ENCODE assay signal across 8 cellular contexts in the genomic region with DNA sequence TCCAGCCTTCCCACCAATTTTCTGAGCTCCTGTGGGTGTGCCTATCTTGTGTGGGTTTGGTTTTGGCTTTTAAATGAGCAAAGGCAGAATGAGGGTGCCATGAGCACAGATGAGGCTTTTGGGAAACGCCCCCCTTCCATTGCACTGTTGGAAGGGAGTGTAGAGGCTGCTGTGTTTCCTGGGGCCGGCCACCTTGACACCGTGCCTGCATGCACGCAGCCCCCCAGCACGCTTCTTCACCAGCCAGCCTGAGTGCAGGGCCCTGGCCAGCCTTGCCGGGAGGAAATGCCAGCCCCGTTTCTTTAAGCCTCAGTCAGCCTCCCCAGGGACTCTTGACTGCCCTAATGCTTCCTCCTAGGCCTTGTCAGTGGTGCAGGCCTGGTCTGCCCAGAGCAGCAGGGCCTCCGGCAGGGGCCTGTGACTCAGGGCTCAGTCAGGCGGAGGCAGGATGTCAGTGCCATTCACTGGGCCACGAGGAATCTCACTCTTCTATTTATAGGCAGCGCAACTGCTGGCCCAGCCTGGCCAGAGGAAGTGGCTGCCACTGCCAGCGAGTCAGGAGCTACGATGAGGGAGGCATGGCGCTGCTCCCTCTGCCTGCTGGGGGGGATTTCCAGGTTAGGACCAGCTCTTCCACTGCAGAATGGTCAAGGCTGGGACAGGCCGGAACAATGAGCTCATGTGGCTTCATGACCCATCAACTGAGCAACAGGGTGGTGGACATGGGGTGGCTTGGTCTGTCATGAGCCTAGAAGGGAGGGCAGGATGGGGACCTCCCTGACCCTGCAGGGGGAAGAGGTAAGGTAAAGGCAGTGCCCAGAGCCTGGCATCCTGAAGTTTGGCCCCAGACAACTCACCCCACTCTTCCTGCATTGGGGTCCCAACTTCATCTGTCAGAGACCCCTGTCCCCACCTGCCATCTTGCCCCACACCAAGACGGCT.
DNase-seq lines count a peak whose midpoint lies in the region; ATAC-seq, FAIRE-seq and TF ChIP-seq lines count a peak whose summit lies in the region.

No MANE protein-coding gene starts in this region.

- CTCF ChIA-PET in mammary epithelial cell (lab: Charles Lee; ENCODE audit: low non-redundant PET): no interaction called here

- no TSS peak for BruUV-seq in mammary epithelial cell (replicated peaks; lab: Mats Ljungman, UMichigan)

- peak; percentile 67 for ATAC-seq in GM21825 (IDR thresholded peaks at IDR 0.05; ENCODE audit: unreplicated experiment)

- H3K9ac ChIP-seq in mammary epithelial cell (ENCODE audit: insufficient read depth, low read length) (no peak overlapping the region), keratinocyte (ENCODE audit: control insufficient read depth, extremely low read depth, insufficient read depth, low read length) (peak overlapping the region; percentile 68)

- no peaks in the 10 kb centered on the region for H3K79me2 ChIP-seq in mammary epithelial cell (ENCODE audit: insufficient read depth, low read length)
- H3K79me2 ChIP-seq in keratinocyte (ENCODE audit: control insufficient read depth, insufficient read depth, low read length): no peaks in the 10 kb centered on the region

- H3K9me3 ChIP-seq in mammary epithelial cell (replicated peaks; ENCODE audit: insufficient read depth, low read length) (no peaks in the 10 kb centered on the region), keratinocyte (ENCODE audit: control insufficient read depth, low read depth, low read length) (no peaks in the 10 kb centered on the region)

- H3K9me1 ChIP-seq in keratinocyte (ENCODE audit: control insufficient read depth, extremely low read depth, insufficient read depth, low read length): no peaks in the 10 kb centered on the region

- H2AFZ ChIP-seq in mammary epithelial cell (ENCODE audit: low read depth, low read length) (peak overlapping the region; percentile 78), keratinocyte (ENCODE audit: control insufficient read depth, low read length) (peak overlapping the region; percentile 60)

- H4K20me1 ChIP-seq in mammary epithelial cell (ENCODE audit: insufficient read depth, low read length) (no peaks in the 10 kb centered on the region), keratinocyte (ENCODE audit: control insufficient read depth, extremely low read depth, insufficient read depth, low read length) (no peaks in the 10 kb centered on the region)

- H3K27ac ChIP-seq in mammary epithelial cell (ENCODE audit: insufficient read depth, low read depth, low read length) (peak overlapping the region; percentile 46), keratinocyte (ENCODE audit: control insufficient read depth, insufficient read depth, low read length) (peak overlapping the region; percentile 86)

- no peak for TF ChIP-seq CTCF in mammary epithelial cell (conservative IDR thresholded peaks at IDR 0.05 in 1 of 2, IDR thresholded peaks at IDR 0.05 in 1 of 2; ENCODE audit: extremely low read depth in 1 of 2, insufficient read depth in 1 of 2, low read depth in 1 of 2, low read length in 2 of 2)
- TF ChIP-seq CTCF in keratinocyte (optimal IDR thresholded peaks at IDR 0.05 in 1 of 3, IDR thresholded peaks at IDR 0.05 in 1 of 3, conservative IDR thresholded peaks at IDR 0.05 in 1 of 3; ENCODE audit: extremely low read depth in 1 of 3, insufficient read depth in 2 of 3, low read length in 3 of 3): peak in 1 of 3 experiments; percentile 22

- peak overlapping the region; percentile 43 for H3K4me2 ChIP-seq in mammary epithelial cell (ENCODE audit: insufficient read depth, low read depth, low read length)
- peak overlapping the region; percentile 67 for H3K4me2 ChIP-seq in keratinocyte (ENCODE audit: control insufficient read depth, extremely low read depth, insufficient read depth, low read depth, low read length)

- dilution Hi-C loops in mammary epithelial cell (cut with HindIII; ENCODE audit: low sequenced_read_pairs): no loop called here
- dilution Hi-C loops in keratinocyte (cut with MboI; ENCODE audit: extremely low pct_ligation_motif_present, low sequenced_read_pairs): loop anchor here (25.0 kb wide), 1 partner anchor 91 kb away; no protein-coding TSS in a partner anchor

- H3K27me3 ChIP-seq in mammary epithelial cell (ENCODE audit: insufficient read depth, low read length): no peaks in the 10 kb centered on the region
- no peaks in the 10 kb centered on the region for H3K27me3 ChIP-seq in keratinocyte (ENCODE audit: control insufficient read depth, extremely low read depth, insufficient read depth, low read length)

- H3K4me3 ChIP-seq in mammary epithelial cell (replicated peaks in 1 of 3; ENCODE audit: insufficient read depth in 1 of 3, low read depth in 2 of 3, low read length in 3 of 3) (no peak overlapping the region), keratinocyte (ENCODE audit: control insufficient read depth in 2 of 3, extremely low read depth in 1 of 3, insufficient read depth in 2 of 3, low read depth in 1 of 3, low read length in 3 of 3) (peak overlapping the region in 2 of 3 experiments; percentile 20 to 29)

- intact Hi-C loops in mammary epithelial cell (cut with micrococcal nuclease): loop anchor here (1.0 to 2.0 kb wide), 2 partner anchors 16 to 38 kb away; no protein-coding TSS in a partner anchor

- 17% methylated on average over 15 of the region's 16 CpGs for WGBS in mammary epithelial cell (ENCODE audit: low coverage, missing lambda C conversion rate)

- peaks cover 39% of the 10 kb centered on the region for H3K4me1 ChIP-seq in mammary epithelial cell (ENCODE audit: insufficient read depth, low read length)
- peaks cover 42% of the 10 kb centered on the region for H3K4me1 ChIP-seq in keratinocyte (ENCODE audit: control insufficient read depth, extremely low read depth, insufficient read depth, low read length)

- DNase-seq in GM03348 (ENCODE audit: low spot score): peak; percentile 96
- DNase-seq in NCI-H226: peak; percentile 99
- DNase-seq in mammary epithelial cell: peak; percentile 96
- DNase-seq in keratinocyte (ENCODE audit: low read depth, low spot score): peak; percentile 76
- DNase-seq in stimulated activated CD8-positive, alpha-beta memory T cell treated with anti-CD3 and anti-CD28 coated beads, Interleukin-7, amount 100 ng/mL, for 48 hours (ENCODE audit: extremely low read depth in 1 of 2, low read depth in 1 of 2): peak; percentile 17 to 21
- DNase-seq in NCI-H526 (lab: John Stamatoyannopoulos, UW): no peak
- DNase-seq in activated CD4-positive, CD25-positive, alpha-beta regulatory T cell (lab: John Stamatoyannopoulos, UW): no peak

- no peaks in the 10 kb centered on the region for H3K36me3 ChIP-seq in mammary epithelial cell (ENCODE audit: insufficient read depth, low read length)
- no peaks in the 10 kb centered on the region for H3K36me3 ChIP-seq in keratinocyte (ENCODE audit: control insufficient read depth in 2 of 2, extremely low read depth in 1 of 2, insufficient read depth in 2 of 2, low read length in 2 of 2)

- peak; percentile 94 for FAIRE-seq in keratinocyte (lab: Jason Lieb, UNC)

- in situ Hi-C loops in mammary epithelial cell (cut with MboI; ENCODE audit: low sequenced_read_pairs in 2 of 2): no loop called here

Comparison
In these comparisons a context has a peak if more than half of its experiments do, and no peak if none do; other contexts are left out.
1. DNase-seq: peak in GM03348 (single experiment), NCI-H226 (single experiment), mammary epithelial cell (single experiment), keratinocyte (single experiment) and stimulated activated CD8-positive, alpha-beta memory T cell treated with anti-CD3 and anti-CD28 coated beads, Interleukin-7, amount 100 ng/mL, for 48 hours (2 of 2); none in NCI-H526 (0 of 2) and activated CD4-positive, CD25-positive, alpha-beta regulatory T cell (0 of 4).
2. H3K4me3 ChIP-seq: peak in keratinocyte (2 of 3); none in mammary epithelial cell (0 of 3).